25 cellular contexts compared by ENCODE assay signal in the genomic region with DNA sequence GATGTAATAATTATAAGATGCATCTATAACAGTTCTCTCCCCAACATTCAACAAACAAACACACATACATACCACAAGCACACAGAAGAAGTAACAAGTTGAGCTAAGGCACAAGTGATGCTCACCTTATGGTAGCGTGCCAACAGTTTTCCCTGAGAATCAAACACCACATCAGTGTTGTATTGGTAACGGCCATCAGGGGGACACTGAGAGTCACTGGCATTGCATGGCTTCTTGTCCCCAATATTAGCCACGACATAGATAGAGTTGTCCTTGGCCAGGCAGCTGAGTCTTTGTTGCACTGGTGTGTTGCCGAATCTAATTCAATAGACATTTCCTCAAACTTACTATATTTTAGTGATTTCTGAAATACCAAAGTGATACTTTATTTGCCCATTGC. TPM values are rescaled to one million over a fixed set of nuclear protein-coding genes. Genes with fewer than 3 reads are reported as not detected.
A peak's percentile ranks its signal among the peaks of the same experiment; 100 is the strongest.
DNase-seq lines count a peak whose midpoint lies in the region; ATAC-seq and TF ChIP-seq lines count a peak whose summit lies in the region.
"Had no signal": no experiment of that assay in that cellular context is flagged by ENCODE, and none has a peak within 500 bp of the region (broad histone marks: within the 10 kb centered on the region; RNA-seq: fewer than 3 reads in every experiment).

No MANE protein-coding gene starts in this region.

- no peaks in the 10 kb centered on the region for H3K27me3 ChIP-seq in Loucy (ENCODE audit: insufficient read depth, low read length, poor library complexity, severe bottlenecking)
- H3K27me3 ChIP-seq: testis had no signal

- no peak for ATAC-seq in GM18868 (IDR thresholded peaks at IDR 0.05; ENCODE audit: unreplicated experiment)
- ATAC-seq: psoas muscle had no signal

- DNase-seq in NCI-H146 (lab: John Stamatoyannopoulos, UW) (peak; percentile 2), NCI-H146 treated with DMSO at 0.1 percent for 48 hours (lab: John Stamatoyannopoulos, UW; ENCODE audit: unreplicated experiment) (no peak), epithelial cell of proximal tubule (ENCODE audit: low read depth) (no peak), progenitor cell of endocrine pancreas (ENCODE audit: low spot score, unreplicated experiment) (no peak), H4 (ENCODE audit: low spot score) (no peak), AG08396 (ENCODE audit: low spot score) (no peak)
- DNase-seq: activated CD4-positive, alpha-beta T cell treated with anti-CD3 and anti-CD28 coated beads, Interleukin-2, amount 50 U/mL, for 4 hours; activated naive CD4-positive, alpha-beta T cell; activated T-cell treated with anti-CD3 and anti-CD28 coated beads for 4 hours; amygdala; C1 segment of cervical spinal cord; caudate nucleus; DMS79; immature natural killer cell; naive B cell; NCI-H2029; NCI-H446 treated with DMSO at 0.1 percent for 48 hours; psoas muscle; SHP77; testis had no signal

- H3K9ac ChIP-seq in Loucy (ENCODE audit: low read depth, low read length, poor library complexity, severe bottlenecking) = no peak overlapping the region

- H3K36me3 Mint-ChIP-seq in progenitor cell of endocrine pancreas (ENCODE audit: insufficient read depth) = no peaks in the 10 kb centered on the region
- H3K36me3 Mint-ChIP-seq: immature natural killer cell, naive B cell had no signal

- no peak overlapping the region for H3K4me2 ChIP-seq in Loucy (ENCODE audit: low read depth, low read length, poor library complexity, severe bottlenecking)

- H3K9me3 ChIP-seq in Loucy (ENCODE audit: insufficient read depth, low read depth, low read length) = no peaks in the 10 kb centered on the region
- H3K9me3 ChIP-seq: psoas muscle, testis had no signal

- H3K27me3 Mint-ChIP-seq in progenitor cell of endocrine pancreas = no peaks in the 10 kb centered on the region
- H3K27me3 Mint-ChIP-seq: naive B cell had no signal

- peaks cover 6% of the 10 kb centered on the region for H3K9me3 Mint-ChIP-seq in progenitor cell of endocrine pancreas (ENCODE audit: low read depth)
- H3K9me3 Mint-ChIP-seq: immature natural killer cell, naive B cell had no signal

- peaks cover 6% of the 10 kb centered on the region for H3K4me1 Mint-ChIP-seq in progenitor cell of endocrine pancreas (ENCODE audit: low read depth)
- H3K4me1 Mint-ChIP-seq: naive B cell had no signal

- H3K9me2 ChIP-seq in Loucy (replicated peaks; ENCODE audit: low read depth, low read length) = no peaks in the 10 kb centered on the region

- peaks cover 2% of the 10 kb centered on the region for H3K4me1 ChIP-seq in Loucy (ENCODE audit: insufficient read depth, low read length, poor library complexity, severe bottlenecking)
- H3K4me1 ChIP-seq: psoas muscle, testis had no signal

- H4K20me1 ChIP-seq in Loucy (ENCODE audit: insufficient read depth, low read length, poor library complexity, severe bottlenecking) = no peaks in the 10 kb centered on the region

- no peaks in the 10 kb centered on the region for H3F3A ChIP-seq in Loucy (ENCODE audit: low read depth)

- TF ChIP-seq CTCF in Loucy (conservative IDR thresholded peaks at IDR 0.05; ENCODE audit: low read length) (0 out of 2 replicates have a peak, but pooled peaks have one; percentile 16), epithelial cell of proximal tubule (conservative IDR thresholded peaks at IDR 0.05; ENCODE audit: low read depth, low read length) (peak; percentile 20), progenitor cell of endocrine pancreas (IDR thresholded peaks at IDR 0.05; ENCODE audit: unreplicated experiment) (peak; percentile 25)

- no peak overlapping the region for H3K4me3 ChIP-seq in Loucy (ENCODE audit: low read length, poor library complexity, severe bottlenecking)
- no peak overlapping the region for H3K4me3 ChIP-seq in epithelial cell of proximal tubule (ENCODE audit: low read depth, low read length)
- H3K4me3 ChIP-seq: psoas muscle, testis had no signal

- H2AFZ ChIP-seq in Loucy (ENCODE audit: low read length) = no peak overlapping the region

- no peaks in the 10 kb centered on the region for H3K36me3 ChIP-seq in Loucy (ENCODE audit: insufficient read depth, low read length)

- H3K79me2 ChIP-seq in Loucy (ENCODE audit: insufficient read depth, low read length) = no peaks in the 10 kb centered on the region

- no peak overlapping the region for H3K4me3 Mint-ChIP-seq in progenitor cell of endocrine pancreas (ENCODE audit: low read depth)
- H3K4me3 Mint-ChIP-seq: immature natural killer cell, naive B cell had no signal

- H3K27ac Mint-ChIP-seq in progenitor cell of endocrine pancreas = no peak overlapping the region
- H3K27ac Mint-ChIP-seq: immature natural killer cell, naive B cell had no signal

RNA-seq across cellular contexts. Expression of a gene that starts 14.8 kb away (rescaled TPM):
- total RNA-seq in epithelial cell of proximal tubule (under 0.01 and 0.14 TPM in 2 replicates), progenitor cell of endocrine pancreas (not detected in 2 replicates)
- not detected in 2 replicates for total RNA-seq in H4 (2014; rRNA removed; shearing (Covaris generic))
- total RNA-seq: lung microvascular endothelial cell; T-helper 1 cell treated with Interleukin-12 subunit alpha and Interleukin-12 subunit beta and Interleukin-4 antibody, amounts not matched to agents 30 ng/mL and 1 ng/mL, for 36 hours had no signal

RNA-seq across cellular contexts. Expression of a gene that starts 29.1 kb away (rescaled TPM):
- total RNA-seq in epithelial cell of proximal tubule (0.29 and 1.7 TPM in 2 replicates), progenitor cell of endocrine pancreas (not detected in 2 replicates)
- total RNA-seq in H4 (2014; rRNA removed; shearing (Covaris generic)) = 0.10 and 0.68 TPM in 2 replicates
- total RNA-seq: A172, lung microvascular endothelial cell had no signal
